In the genomic region with DNA sequence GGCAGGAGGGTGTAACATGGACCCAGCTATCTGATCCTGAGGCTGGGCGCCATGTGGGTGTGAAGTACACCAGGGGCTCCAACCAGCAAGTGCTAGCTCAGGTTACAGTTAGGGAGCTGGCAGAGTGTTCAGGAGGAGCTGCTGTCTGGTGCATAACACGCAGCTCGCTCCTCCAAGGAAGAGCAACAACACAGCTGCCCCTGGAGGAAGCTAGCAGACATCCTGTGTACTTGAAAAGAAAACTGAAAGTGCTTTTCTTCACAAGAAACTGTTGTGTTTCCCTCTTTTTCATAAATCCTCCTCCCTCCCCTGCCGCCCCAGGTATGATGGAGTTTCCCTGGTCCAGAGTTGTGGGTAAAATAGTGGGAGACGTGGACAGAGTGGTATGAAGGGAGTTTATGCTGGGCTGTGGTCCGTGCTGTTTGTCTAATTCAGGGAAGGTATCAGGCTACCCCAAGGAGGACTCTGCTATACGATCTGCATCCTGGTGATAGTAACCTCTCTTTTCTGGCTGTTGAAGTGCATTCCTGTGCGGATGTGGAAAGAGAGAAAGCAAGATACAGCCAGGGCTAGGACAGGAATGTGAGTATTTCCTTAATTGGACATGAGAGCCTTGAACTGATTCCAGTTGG, we compare ENCODE assay signal across 8 cellular contexts. TPM values are rescaled to one million over a fixed set of nuclear protein-coding genes. Genes with fewer than 3 reads are reported as not detected.
DNase-seq lines count a peak whose midpoint lies in the region; ATAC-seq and TF ChIP-seq lines count a peak whose summit lies in the region.

No MANE protein-coding gene starts in this region.

- H3K36me3 ChIP-seq in ACC112 (ENCODE audit: insufficient read depth, low read length): no peaks in the 10 kb centered on the region
- no peaks in the 10 kb centered on the region for H3K36me3 ChIP-seq in RWPE2 (ENCODE audit: low read depth)
- H3K36me3 ChIP-seq in right lobe of liver: no peaks in the 10 kb centered on the region
- no peaks in the 10 kb centered on the region for H3K36me3 ChIP-seq in thyroid gland

- CTCF ChIA-PET in MCF 10A (lab: Yijun Ruan, JAX): no interaction called here

- TF ChIP-seq CTCF in RWPE2 (IDR thresholded peaks at IDR 0.05; ENCODE audit: poor library complexity, severe bottlenecking) (no peak), MCF 10A (IDR thresholded peaks at IDR 0.05; ENCODE audit: unreplicated experiment) (no peak), right lobe of liver (IDR thresholded peaks at IDR 0.05) (no peak), thyroid gland (IDR thresholded peaks at IDR 0.05) (peak in 2 of 6 experiments; percentile 14 to 27)

- H3K27ac ChIP-seq in ACC112 (ENCODE audit: low read depth, low read length): peak overlapping the region; percentile 6; the same call in 1 of the 2 replicates
- no peak overlapping the region for H3K27ac ChIP-seq in RWPE2 (ENCODE audit: poor library complexity, severe bottlenecking)
- peak overlapping the region; percentile 59 to 74 (median 62) for H3K27ac ChIP-seq in right lobe of liver
- peak overlapping the region; percentile 93 to 97 (median 93) for H3K27ac ChIP-seq in thyroid gland

- no peaks in the 10 kb centered on the region for H3K27me3 Mint-ChIP-seq in MCF 10A (ENCODE audit: insufficient read depth, unreplicated experiment)

- POLR2A ChIA-PET in MCF 10A (lab: Yijun Ruan, JAX): no interaction called here

- peak overlapping the region; percentile 34 for H3K4me3 Mint-ChIP-seq in MCF 10A (ENCODE audit: unreplicated experiment)

- no TSS peak for BruUV-seq in MCF 10A (replicated peaks; lab: Mats Ljungman, UMichigan)

- intact Hi-C loops in MCF 10A (cut with micrococcal nuclease): no loop called here
- intact Hi-C loops in right lobe of liver (cut with DNase I): no loop called here
- intact Hi-C loops in thyroid gland (cut with DNase I): no loop called here

- H3K36me3 Mint-ChIP-seq in MCF 10A (ENCODE audit: insufficient read depth, unreplicated experiment): no peaks in the 10 kb centered on the region

- peak; percentile 49 for ATAC-seq in GM18517 (IDR thresholded peaks at IDR 0.05; ENCODE audit: unreplicated experiment)
- ATAC-seq in HG03135 (IDR thresholded peaks at IDR 0.05; ENCODE audit: unreplicated experiment): peak; percentile 55
- ATAC-seq in RWPE2 (ENCODE audit: low read depth): peak; percentile 79
- ATAC-seq in right lobe of liver: peak; percentile 64 to 81 (median 78)

- H3K4me3 ChIP-seq in ACC112 (ENCODE audit: low read depth, low read length): peak overlapping the region; percentile 73
- peak overlapping the region; percentile 10 for H3K4me3 ChIP-seq in RWPE2 (ENCODE audit: severe bottlenecking)
- peak overlapping the region; percentile 10 to 17 (median 13) for H3K4me3 ChIP-seq in right lobe of liver
- H3K4me3 ChIP-seq in thyroid gland (replicated peaks in 1 of 3): peak overlapping the region in 1 of 3 donors; percentile 15

- H3K4me1 Mint-ChIP-seq in MCF 10A (ENCODE audit: insufficient read depth, unreplicated experiment): peaks cover 8% of the 10 kb centered on the region

- no peaks in the 10 kb centered on the region for H3K79me2 ChIP-seq in ACC112 (ENCODE audit: control insufficient read depth, insufficient read depth, low read length, unreplicated experiment)

- DNase-seq in RWPE2 (ENCODE audit: low spot score) (no peak), MCF 10A (ENCODE audit: unreplicated experiment) (no peak), right lobe of liver (no peak), thyroid gland (peak; percentile 69 to 82), amniotic stem cell (lab: John Stamatoyannopoulos, UW) (no peak)

- TF ChIP-seq POLR2A in right lobe of liver (IDR thresholded peaks at IDR 0.05): no peak
- peak in 1 of 2 donors; percentile 63 for TF ChIP-seq POLR2A in thyroid gland (IDR thresholded peaks at IDR 0.05)

- peaks cover 10% of the 10 kb centered on the region for H3K4me1 ChIP-seq in ACC112 (ENCODE audit: control insufficient read depth, insufficient read depth, low read length, unreplicated experiment)
- no peaks in the 10 kb centered on the region for H3K4me1 ChIP-seq in RWPE2 (ENCODE audit: insufficient read depth, poor library complexity, severe bottlenecking)
- no peaks in the 10 kb centered on the region for H3K4me1 ChIP-seq in right lobe of liver
- H3K4me1 ChIP-seq in thyroid gland: peaks cover 18 to 32% of the 10 kb centered on the region in 2 donors

- peak overlapping the region; percentile 97 for H2AFZ ChIP-seq in ACC112 (ENCODE audit: low read length, unreplicated experiment)

- no peak overlapping the region for H3K27ac Mint-ChIP-seq in MCF 10A (ENCODE audit: low read depth, unreplicated experiment)

- H3K9me3 ChIP-seq in RWPE2 (ENCODE audit: severe bottlenecking): no peaks in the 10 kb centered on the region
- no peaks in the 10 kb centered on the region for H3K9me3 ChIP-seq in right lobe of liver
- no peaks in the 10 kb centered on the region for H3K9me3 ChIP-seq in thyroid gland

- no peaks in the 10 kb centered on the region for H3K27me3 ChIP-seq in ACC112 (ENCODE audit: insufficient read depth, low read length)
- H3K27me3 ChIP-seq in RWPE2 (ENCODE audit: insufficient read depth, poor library complexity, severe bottlenecking): no peaks in the 10 kb centered on the region
- H3K27me3 ChIP-seq in right lobe of liver: no peaks in the 10 kb centered on the region
- H3K27me3 ChIP-seq in thyroid gland: no peaks in the 10 kb centered on the region

- H3K9me3 Mint-ChIP-seq in MCF 10A (ENCODE audit: unreplicated experiment): no peaks in the 10 kb centered on the region

- WGBS in right lobe of liver (ENCODE audit: insufficient coverage, low coverage, low lambda C conversion rate, missing lambda C conversion rate): 23% methylated on average over 5 of the region's 8 CpGs
- 6 to 20% methylated on average over 8 of the region's 8 CpGs for WGBS in thyroid gland, 2 donors

RNA-seq across cellular contexts. Expression of a gene that starts 6.1 kb away (rescaled TPM):
- 1.1 and 1.7 TPM in 2 replicates for total RNA-seq in MCF 10A (2022)
- total RNA-seq in right lobe of liver: 10 to 100 TPM in 3 of 6 experiments, 1 to 10 TPM in 3; 4.3 to 17.6 (median 9.5) TPM
- total RNA-seq in thyroid gland: 100 to 1,000 TPM; 104 to 206 (median 126) TPM

Comparison
In these comparisons a context has a peak if more than half of its experiments do, and no peak if none do; other contexts are left out.
1. DNase-seq: peak in thyroid gland (2 of 2); none in RWPE2 (single experiment), MCF 10A (single experiment), right lobe of liver (0 of 3) and amniotic stem cell (single experiment).
2. RNA of a gene that starts 6.1 kb away (total RNA-seq): 104 to 206 TPM in thyroid gland; 4.3 to 17.6 TPM in right lobe of liver and 1.1 to 1.7 TPM in MCF 10A; every median in the first group is over 4 times any median in the second.
3. Peak in every context shown above with its lines, with median percentiles within 50 percentile points of each other: ATAC-seq.